1 cellular context compared by ENCODE assay signal in genomic region chr3:17179381-17180205, GRCh38.
TF ChIP-seq lines count a peak whose summit lies in the region.

No MANE protein-coding gene starts in this region.

TF ChIP-seq in GM12878, 131 proteins besides CTCF, POLR2A, EP300 and RAD21 (continued from another document and continues in another):
- TF ChIP-seq, protein P1, sequence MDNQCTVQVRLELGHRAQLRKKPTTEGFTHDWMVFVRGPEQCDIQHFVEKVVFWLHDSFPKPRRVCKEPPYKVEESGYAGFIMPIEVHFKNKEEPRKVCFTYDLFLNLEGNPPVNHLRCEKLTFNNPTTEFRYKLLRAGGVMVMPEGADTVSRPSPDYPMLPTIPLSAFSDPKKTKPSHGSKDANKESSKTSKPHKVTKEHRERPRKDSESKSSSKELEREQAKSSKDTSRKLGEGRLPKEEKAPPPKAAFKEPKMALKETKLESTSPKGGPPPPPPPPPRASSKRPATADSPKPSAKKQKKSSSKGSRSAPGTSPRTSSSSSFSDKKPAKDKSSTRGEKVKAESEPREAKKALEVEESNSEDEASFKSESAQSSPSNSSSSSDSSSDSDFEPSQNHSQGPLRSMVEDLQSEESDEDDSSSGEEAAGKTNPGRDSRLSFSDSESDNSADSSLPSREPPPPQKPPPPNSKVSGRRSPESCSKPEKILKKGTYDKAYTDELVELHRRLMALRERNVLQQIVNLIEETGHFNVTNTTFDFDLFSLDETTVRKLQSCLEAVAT (IDR thresholded peaks at IDR 0.05), result no peak
- TF ChIP-seq SMARCA5 (IDR thresholded peaks at IDR 0.05) (no peak), ZNF384 (IDR thresholded peaks at IDR 0.05; ENCODE audit: borderline replicate concordance, low read depth, low read length) (no peak), TCF7 (IDR thresholded peaks at IDR 0.05; ENCODE audit: borderline replicate concordance) (no peak), ZZZ3 (IDR thresholded peaks at IDR 0.05; ENCODE audit: control insufficient read depth, insufficient read length, low read depth) (no peak), ZBTB11 (CRISPR knock-in tag; IDR thresholded peaks at IDR 0.05) (no peak), ZNF217 (IDR thresholded peaks at IDR 0.05) (peak; percentile 66; the same call in 1 of the 2 replicates), CBFB (IDR thresholded peaks at IDR 0.05; ENCODE audit: low read depth) (no peak), NRF1 (conservative IDR thresholded peaks at IDR 0.05; ENCODE audit: low read depth, low read length) (no peak), SIX5 (IDR thresholded peaks at IDR 0.05; ENCODE audit: low read depth, low read length, severe bottlenecking) (no peak), BCL11A (IDR thresholded peaks at IDR 0.05; ENCODE audit: low read depth, low read length) (peak; percentile 81), CEBPB (IDR thresholded peaks at IDR 0.05; ENCODE audit: borderline replicate concordance in 1 of 2, low read depth in 2 of 2, low read length in 2 of 2) (no peak), WRNIP1 (IDR thresholded peaks at IDR 0.05; ENCODE audit: borderline replicate concordance, low read depth, low read length) (no peak), POU2F2 (IDR thresholded peaks at IDR 0.05; ENCODE audit: borderline replicate concordance, low read depth, low read length) (no peak), HDAC6 (IDR thresholded peaks at IDR 0.05; ENCODE audit: unreplicated experiment) (no peak), GATAD2B (conservative IDR thresholded peaks at IDR 0.05; ENCODE audit: low read depth) (peak; percentile 85), ZNF622 (IDR thresholded peaks at IDR 0.05) (no peak), KDM1A (IDR thresholded peaks at IDR 0.05; ENCODE audit: borderline replicate concordance) (no peak), LARP7 (IDR thresholded peaks at IDR 0.05) (no peak), NFYA (IDR thresholded peaks at IDR 0.05; ENCODE audit: borderline replicate concordance, low read depth, low read length) (no peak), BRCA1 (IDR thresholded peaks at IDR 0.05; ENCODE audit: low read depth, low read length) (no peak), ZBTB4 (CRISPR knock-in tag; IDR thresholded peaks at IDR 0.05) (no peak), FOXK2 (IDR thresholded peaks at IDR 0.05) (no peak), HDGF (IDR thresholded peaks at IDR 0.05) (no peak), RELB (IDR thresholded peaks at IDR 0.05; ENCODE audit: low read depth) (peak; percentile 86; the same call in 1 of the 2 replicates), CBX5 (IDR thresholded peaks at IDR 0.05; ENCODE audit: low read depth) (no peak), RAD51 (IDR thresholded peaks at IDR 0.05) (peak; percentile 59), IKZF2 (IDR thresholded peaks at IDR 0.05) (peak; percentile 92 to 93), CHD4 (IDR thresholded peaks at IDR 0.05) (no peak), CHD1 (IDR thresholded peaks at IDR 0.05; ENCODE audit: low read depth, low read length) (no peak), RB1 (IDR thresholded peaks at IDR 0.05; ENCODE audit: borderline replicate concordance) (no peak), GABPA (IDR thresholded peaks at IDR 0.05; ENCODE audit: low read depth) (no peak), ZSCAN29 (IDR thresholded peaks at IDR 0.05) (no peak), ESRRA (IDR thresholded peaks at IDR 0.05; ENCODE audit: low read length) (no peak), SPI1 (IDR thresholded peaks at IDR 0.05; ENCODE audit: borderline replicate concordance, insufficient read depth, low read depth, low read length) (no peak), IRF3 (IDR thresholded peaks at IDR 0.05) (no peak), BMI1 (IDR thresholded peaks at IDR 0.05; ENCODE audit: borderline replicate concordance) (peak; percentile 99)
- TF ChIP-seq, protein P2, sequence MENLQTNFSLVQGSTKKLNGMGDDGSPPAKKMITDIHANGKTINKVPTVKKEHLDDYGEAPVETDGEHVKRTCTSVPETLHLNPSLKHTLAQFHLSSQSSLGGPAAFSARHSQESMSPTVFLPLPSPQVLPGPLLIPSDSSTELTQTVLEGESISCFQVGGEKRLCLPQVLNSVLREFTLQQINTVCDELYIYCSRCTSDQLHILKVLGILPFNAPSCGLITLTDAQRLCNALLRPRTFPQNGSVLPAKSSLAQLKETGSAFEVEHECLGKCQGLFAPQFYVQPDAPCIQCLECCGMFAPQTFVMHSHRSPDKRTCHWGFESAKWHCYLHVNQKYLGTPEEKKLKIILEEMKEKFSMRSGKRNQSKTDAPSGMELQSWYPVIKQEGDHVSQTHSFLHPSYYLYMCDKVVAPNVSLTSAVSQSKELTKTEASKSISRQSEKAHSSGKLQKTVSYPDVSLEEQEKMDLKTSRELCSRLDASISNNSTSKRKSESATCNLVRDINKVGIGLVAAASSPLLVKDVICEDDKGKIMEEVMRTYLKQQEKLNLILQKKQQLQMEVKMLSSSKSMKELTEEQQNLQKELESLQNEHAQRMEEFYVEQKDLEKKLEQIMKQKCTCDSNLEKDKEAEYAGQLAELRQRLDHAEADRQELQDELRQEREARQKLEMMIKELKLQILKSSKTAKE (IDR thresholded peaks at IDR 0.05; ENCODE audit: low read depth, poor library complexity, severe bottlenecking), result peak; percentile 69
- TF ChIP-seq, protein P3, sequence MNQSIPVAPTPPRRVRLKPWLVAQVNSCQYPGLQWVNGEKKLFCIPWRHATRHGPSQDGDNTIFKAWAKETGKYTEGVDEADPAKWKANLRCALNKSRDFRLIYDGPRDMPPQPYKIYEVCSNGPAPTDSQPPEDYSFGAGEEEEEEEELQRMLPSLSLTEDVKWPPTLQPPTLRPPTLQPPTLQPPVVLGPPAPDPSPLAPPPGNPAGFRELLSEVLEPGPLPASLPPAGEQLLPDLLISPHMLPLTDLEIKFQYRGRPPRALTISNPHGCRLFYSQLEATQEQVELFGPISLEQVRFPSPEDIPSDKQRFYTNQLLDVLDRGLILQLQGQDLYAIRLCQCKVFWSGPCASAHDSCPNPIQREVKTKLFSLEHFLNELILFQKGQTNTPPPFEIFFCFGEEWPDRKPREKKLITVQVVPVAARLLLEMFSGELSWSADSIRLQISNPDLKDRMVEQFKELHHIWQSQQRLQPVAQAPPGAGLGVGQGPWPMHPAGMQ (IDR thresholded peaks at IDR 0.05; ENCODE audit: borderline replicate concordance), result no peak
- TF ChIP-seq, protein P4, sequence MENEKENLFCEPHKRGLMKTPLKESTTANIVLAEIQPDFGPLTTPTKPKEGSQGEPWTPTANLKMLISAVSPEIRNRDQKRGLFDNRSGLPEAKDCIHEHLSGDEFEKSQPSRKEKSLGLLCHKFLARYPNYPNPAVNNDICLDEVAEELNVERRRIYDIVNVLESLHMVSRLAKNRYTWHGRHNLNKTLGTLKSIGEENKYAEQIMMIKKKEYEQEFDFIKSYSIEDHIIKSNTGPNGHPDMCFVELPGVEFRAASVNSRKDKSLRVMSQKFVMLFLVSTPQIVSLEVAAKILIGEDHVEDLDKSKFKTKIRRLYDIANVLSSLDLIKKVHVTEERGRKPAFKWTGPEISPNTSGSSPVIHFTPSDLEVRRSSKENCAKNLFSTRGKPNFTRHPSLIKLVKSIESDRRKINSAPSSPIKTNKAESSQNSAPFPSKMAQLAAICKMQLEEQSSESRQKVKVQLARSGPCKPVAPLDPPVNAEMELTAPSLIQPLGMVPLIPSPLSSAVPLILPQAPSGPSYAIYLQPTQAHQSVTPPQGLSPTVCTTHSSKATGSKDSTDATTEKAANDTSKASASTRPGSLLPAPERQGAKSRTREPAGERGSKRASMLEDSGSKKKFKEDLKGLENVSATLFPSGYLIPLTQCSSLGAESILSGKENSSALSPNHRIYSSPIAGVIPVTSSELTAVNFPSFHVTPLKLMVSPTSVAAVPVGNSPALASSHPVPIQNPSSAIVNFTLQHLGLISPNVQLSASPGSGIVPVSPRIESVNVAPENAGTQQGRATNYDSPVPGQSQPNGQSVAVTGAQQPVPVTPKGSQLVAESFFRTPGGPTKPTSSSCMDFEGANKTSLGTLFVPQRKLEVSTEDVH (IDR thresholded peaks at IDR 0.05; ENCODE audit: low read depth, partially characterized antibody), result peak; percentile 22
- TF ChIP-seq, protein P5, sequence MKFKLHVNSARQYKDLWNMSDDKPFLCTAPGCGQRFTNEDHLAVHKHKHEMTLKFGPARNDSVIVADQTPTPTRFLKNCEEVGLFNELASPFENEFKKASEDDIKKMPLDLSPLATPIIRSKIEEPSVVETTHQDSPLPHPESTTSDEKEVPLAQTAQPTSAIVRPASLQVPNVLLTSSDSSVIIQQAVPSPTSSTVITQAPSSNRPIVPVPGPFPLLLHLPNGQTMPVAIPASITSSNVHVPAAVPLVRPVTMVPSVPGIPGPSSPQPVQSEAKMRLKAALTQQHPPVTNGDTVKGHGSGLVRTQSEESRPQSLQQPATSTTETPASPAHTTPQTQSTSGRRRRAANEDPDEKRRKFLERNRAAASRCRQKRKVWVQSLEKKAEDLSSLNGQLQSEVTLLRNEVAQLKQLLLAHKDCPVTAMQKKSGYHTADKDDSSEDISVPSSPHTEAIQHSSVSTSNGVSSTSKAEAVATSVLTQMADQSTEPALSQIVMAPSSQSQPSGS (IDR thresholded peaks at IDR 0.05; ENCODE audit: low read length), result peak; percentile 83
